19 cellular contexts compared by ENCODE assay signal in the genomic region with DNA sequence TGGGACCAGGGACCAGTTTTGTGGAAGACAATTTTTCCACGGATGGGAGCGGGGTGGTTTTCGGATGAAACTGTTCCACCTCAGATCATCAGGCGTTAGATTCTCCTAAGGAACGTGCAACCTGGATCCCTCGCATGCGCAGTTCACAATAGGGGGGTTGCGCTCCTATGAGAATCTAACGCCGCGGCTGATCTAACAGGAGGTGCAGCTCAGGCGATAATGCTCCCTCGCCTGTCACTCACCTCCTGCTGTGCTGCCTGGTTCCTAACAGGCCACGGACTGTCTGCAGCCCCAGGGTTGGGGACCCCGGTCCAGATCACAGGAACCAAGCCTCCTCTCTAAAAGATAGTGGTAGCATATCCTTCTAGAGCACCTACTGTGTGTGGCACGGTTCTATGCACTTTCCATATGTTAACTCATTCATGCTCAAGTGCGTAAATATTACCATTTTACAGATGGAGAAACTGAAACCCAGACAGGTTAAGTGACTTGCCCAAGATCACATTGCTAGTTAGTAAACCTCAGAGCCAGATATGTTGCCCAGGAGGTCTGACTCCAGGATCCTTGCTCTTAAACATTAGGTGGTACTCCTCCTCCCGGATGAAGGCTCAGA. TPM values are rescaled to one million over a fixed set of nuclear protein-coding genes. Genes with fewer than 3 reads are reported as not detected.
DNase-seq lines count a peak whose midpoint lies in the region; ATAC-seq and TF ChIP-seq lines count a peak whose summit lies in the region.
"Had no signal": no experiment of that assay in that cellular context is flagged by ENCODE, and none has a peak within 500 bp of the region (broad histone marks: within the 10 kb centered on the region; RNA-seq: fewer than 3 reads in every experiment).

No MANE protein-coding gene starts in this region.

- intact Hi-C loops in CD8-positive, alpha-beta T cell (cut with DNase I, micrococcal nuclease), result no loop called here

- H3K36me3 Mint-ChIP-seq in GM23338 (ENCODE audit: low read depth) (peaks cover 2% of the 10 kb centered on the region; the same call in 2 of the 3 replicates), WTC11 (no peaks in the 10 kb centered on the region)
- no peaks in the 10 kb centered on the region for H3K36me3 Mint-ChIP-seq in CD8-positive, alpha-beta T cell
- H3K36me3 Mint-ChIP-seq: CD14-positive monocyte had no signal

- no peak for TF ChIP-seq CTCF in GM23338 (conservative IDR thresholded peaks at IDR 0.05; ENCODE audit: low read depth in 2 of 2)
- TF ChIP-seq CTCF in WTC11 (IDR thresholded peaks at IDR 0.05), result no peak
- TF ChIP-seq CTCF in brain microvascular endothelial cell (IDR thresholded peaks at IDR 0.05; ENCODE audit: low read depth, low read length, missing control alignments), result no peak
- TF ChIP-seq CTCF in CD8-positive, alpha-beta T cell (IDR thresholded peaks at IDR 0.05), result no peak

- H3K4me2 ChIP-seq in GM23338, result peak overlapping the region; percentile 55

- CTCF ChIA-PET in WTC11 (lab: Charles Lee), result interaction anchor here (1.3 to 3.6 kb wide), 5 partner anchors 15 to 79 kb away, joined by 3 to 14 read pairs (median 5); no protein-coding TSS in a partner anchor
- CTCF ChIA-PET in CD8-positive, alpha-beta T cell (lab: Charles Lee), result interaction anchor here (1.5 kb wide), 1 partner anchor 78 kb away, joined by 3 read pairs; no protein-coding TSS in a partner anchor

- H3K27ac Mint-ChIP-seq in GM23338 (no peak overlapping the region), WTC11 (no peak overlapping the region; the same call in 1 of the 2 replicates)
- no peak overlapping the region for H3K27ac Mint-ChIP-seq in CD8-positive, alpha-beta T cell

- H3K36me3 ChIP-seq in GM23338 (ENCODE audit: insufficient read depth) (no peaks in the 10 kb centered on the region), brain microvascular endothelial cell (replicated peaks) (no peaks in the 10 kb centered on the region)
- no peaks in the 10 kb centered on the region for H3K36me3 ChIP-seq in CD8-positive, alpha-beta T cell (ENCODE audit: insufficient read depth, low read length)
- H3K36me3 ChIP-seq: HAP-1, SJCRH30 had no signal

- DNase-seq in GM23338 (ENCODE audit: low spot score) (no peak), WTC11 (ENCODE audit: low spot score) (no peak), anterior cingulate cortex (lab: John Stamatoyannopoulos, UW) (no peak), brain microvascular endothelial cell (no peak)
- no peak for DNase-seq in CD8-positive, alpha-beta T cell
- DNase-seq: Caco-2, DMS153, KBM-7, NCI-H1436 treated with DMSO at 0.1 percent for 48 hours, NCI-H2081, NCI-H510A, NCI-H774, SJCRH30 had no signal

- ATAC-seq in GM23338 (no peak), WTC11 (no peak)
- no peak for ATAC-seq in CD8-positive, alpha-beta T cell

- no peaks in the 10 kb centered on the region for H3K27me3 ChIP-seq in GM23338 (ENCODE audit: insufficient read depth)
- H3K27me3 ChIP-seq in brain microvascular endothelial cell (replicated peaks), result no peaks in the 10 kb centered on the region
- no peaks in the 10 kb centered on the region for H3K27me3 ChIP-seq in CD8-positive, alpha-beta T cell (ENCODE audit: insufficient read depth, low read length)
- H3K27me3 ChIP-seq: SJCRH30 had no signal

- H3K4me1 Mint-ChIP-seq in GM23338 (peaks cover 18% of the 10 kb centered on the region), WTC11 (peaks cover 25% of the 10 kb centered on the region)
- peaks cover 10% of the 10 kb centered on the region for H3K4me1 Mint-ChIP-seq in CD8-positive, alpha-beta T cell (ENCODE audit: low read depth)

- peak overlapping the region; percentile 33; the same call in 1 of the 2 replicates for H3K4me3 ChIP-seq in GM23338
- H3K4me3 ChIP-seq in iPS-18c (ENCODE audit: insufficient read depth, low read depth, low read length), result peak overlapping the region; percentile 9; the same call in 1 of the 2 replicates
- H3K4me3 ChIP-seq in brain microvascular endothelial cell (ENCODE audit: low read depth, low read length), result no peak overlapping the region
- no peak overlapping the region for H3K4me3 ChIP-seq in CD8-positive, alpha-beta T cell (ENCODE audit: low read depth, low read length)
- H3K4me3 ChIP-seq: HAP-1, SJCRH30 had no signal

- peak overlapping the region; percentile 38; the same call in 1 of the 3 replicates for H3K4me3 Mint-ChIP-seq in GM23338
- peak overlapping the region; percentile 56 for H3K4me3 Mint-ChIP-seq in WTC11
- no peak overlapping the region for H3K4me3 Mint-ChIP-seq in CD8-positive, alpha-beta T cell

- H3K27me3 Mint-ChIP-seq in GM23338 (ENCODE audit: insufficient read depth, low read depth, poor library complexity) (peaks cover 17% of the 10 kb centered on the region), WTC11 (ENCODE audit: low read depth) (no peaks in the 10 kb centered on the region; the same call in 1 of the 2 replicates)
- H3K27me3 Mint-ChIP-seq in CD8-positive, alpha-beta T cell (ENCODE audit: low read depth), result no peaks in the 10 kb centered on the region

- no peaks in the 10 kb centered on the region for H3K79me2 ChIP-seq in GM23338 (replicated peaks; ENCODE audit: insufficient read depth)

- H3K27ac ChIP-seq in GM23338 (ENCODE audit: low read depth) (no peak overlapping the region), temporal lobe (ENCODE audit: low read depth, low read length) (peak overlapping the region; percentile 52), brain microvascular endothelial cell (no peak overlapping the region)
- no peak overlapping the region for H3K27ac ChIP-seq in CD8-positive, alpha-beta T cell (ENCODE audit: low read depth, low read length)
- H3K27ac ChIP-seq: RWPE1, SJCRH30 had no signal

- no peaks in the 10 kb centered on the region for H3F3A ChIP-seq in GM23338 (replicated peaks; ENCODE audit: low read depth)

- H3K4me1 ChIP-seq in GM23338 (ENCODE audit: insufficient read depth), result peaks cover 15% of the 10 kb centered on the region
- H3K4me1 ChIP-seq in CD8-positive, alpha-beta T cell (ENCODE audit: insufficient read depth, low read length), result peaks cover 7% of the 10 kb centered on the region
- H3K4me1 ChIP-seq: SJCRH30 had no signal

- no peaks in the 10 kb centered on the region; the same call in 2 of the 3 replicates for H3K9me3 Mint-ChIP-seq in GM23338
- H3K9me3 Mint-ChIP-seq in WTC11, result no peaks in the 10 kb centered on the region
- H3K9me3 Mint-ChIP-seq in CD8-positive, alpha-beta T cell, result no peaks in the 10 kb centered on the region

- POLR2A ChIA-PET in WTC11 (lab: Charles Lee), result interaction anchor here (1.3 kb wide), 1 partner anchor 16 kb away, joined by 4 read pairs; no protein-coding TSS in a partner anchor
- POLR2A ChIA-PET in CD8-positive, alpha-beta T cell (lab: Charles Lee), result no interaction called here

- in situ Hi-C loops in brain microvascular endothelial cell (cut with HindIII; ENCODE audit: low pct_ligation_motif_present, low sequenced_read_pairs), result no loop called here

- peaks cover 2% of the 10 kb centered on the region for H3K9me3 ChIP-seq in iPS-18c (ENCODE audit: control insufficient read depth, insufficient read depth, low read length)
- no peaks in the 10 kb centered on the region for H3K9me3 ChIP-seq in CD8-positive, alpha-beta T cell (ENCODE audit: low read length)
- H3K9me3 ChIP-seq: Caco-2, HAP-1, SJCRH30 had no signal

- H2AFZ ChIP-seq in GM23338, result no peak overlapping the region

- H3K9me2 ChIP-seq in GM23338 (ENCODE audit: insufficient read depth), result no peaks in the 10 kb centered on the region

- no peaks in the 10 kb centered on the region for H4K20me1 ChIP-seq in GM23338 (replicated peaks; ENCODE audit: insufficient read depth)

TF ChIP-seq in GM23338, 12 proteins besides CTCF, POLR2A, EP300 and RAD21 (continues in another document):
- TF ChIP-seq CREB1 (CRISPR knock-in tag; IDR thresholded peaks at IDR 0.05; ENCODE audit: low read depth), result no peak

TF ChIP-seq in WTC11, 78 proteins besides CTCF, POLR2A, EP300 and RAD21 (continues in another document):
- TF ChIP-seq SMAD4 (CRISPR knock-in tag; IDR thresholded peaks at IDR 0.05) (no peak), HMGA2 (CRISPR knock-in tag; IDR thresholded peaks at IDR 0.05) (no peak), ZNF263 (CRISPR knock-in tag; IDR thresholded peaks at IDR 0.05; ENCODE audit: low read depth) (no peak), CREB1 (CRISPR knock-in tag; IDR thresholded peaks at IDR 0.05) (no peak), ATF1 (CRISPR knock-in tag; IDR thresholded peaks at IDR 0.05) (no peak), GTF2I (CRISPR knock-in tag; conservative IDR thresholded peaks at IDR 0.05) (no peak), ZNF232 (CRISPR knock-in tag; IDR thresholded peaks at IDR 0.05) (no peak), CREM (CRISPR knock-in tag; IDR thresholded peaks at IDR 0.05) (no peak), NR3C1 (CRISPR knock-in tag; conservative IDR thresholded peaks at IDR 0.05; ENCODE audit: low read depth) (no peak), FOXP1 (CRISPR knock-in tag; IDR thresholded peaks at IDR 0.05; ENCODE audit: borderline replicate concordance) (no peak), E2F1 (CRISPR knock-in tag; IDR thresholded peaks at IDR 0.05) (no peak), NFYB (CRISPR knock-in tag; conservative IDR thresholded peaks at IDR 0.05; ENCODE audit: low read depth) (no peak), RORB (CRISPR knock-in tag; IDR thresholded peaks at IDR 0.05) (no peak), TCF7 (CRISPR knock-in tag; IDR thresholded peaks at IDR 0.05; ENCODE audit: low read depth) (no peak)
- TF ChIP-seq, protein P1, sequence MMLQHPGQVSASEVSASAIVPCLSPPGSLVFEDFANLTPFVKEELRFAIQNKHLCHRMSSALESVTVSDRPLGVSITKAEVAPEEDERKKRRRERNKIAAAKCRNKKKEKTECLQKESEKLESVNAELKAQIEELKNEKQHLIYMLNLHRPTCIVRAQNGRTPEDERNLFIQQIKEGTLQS (CRISPR knock-in tag; conservative IDR thresholded peaks at IDR 0.05), result no peak

RNA-seq across cellular contexts. Expression of gene SPDEF, which starts 25.3 kb away (rescaled TPM):
- total RNA-seq in GM23338 (2014; rRNA removed; shearing (Covaris generic)), result 0.69 TPM in 1 of 2 replicates, not detected in the other
- not detected in 2 replicates for polyA plus RNA-seq in GM23338 (2016; fragmentation: Nextera tagmentation; extraction: Ambion mirVana)
- total RNA-seq in WTC11 (2021) (0.44 to 0.72 TPM (median 0.50 TPM) in 3 replicates), temporal lobe (not detected)
- total RNA-seq in CD8-positive, alpha-beta T cell, result under 1 TPM; 0.22 to 0.43 TPM
- total RNA-seq: A673, SJCRH30 had no signal
- polyA plus RNA-seq: CD14-positive monocyte had no signal

Comparison
In these comparisons a context has a peak if more than half of its experiments do, and no peak if none do; other contexts are left out.
1. H3K4me3 ChIP-seq: peak in GM23338 (single experiment) and iPS-18c (single experiment); none in brain microvascular endothelial cell (single experiment) and CD8-positive, alpha-beta T cell (single experiment).